Comparison of ENCODE assay signal across 10 cellular contexts in the genomic region with DNA sequence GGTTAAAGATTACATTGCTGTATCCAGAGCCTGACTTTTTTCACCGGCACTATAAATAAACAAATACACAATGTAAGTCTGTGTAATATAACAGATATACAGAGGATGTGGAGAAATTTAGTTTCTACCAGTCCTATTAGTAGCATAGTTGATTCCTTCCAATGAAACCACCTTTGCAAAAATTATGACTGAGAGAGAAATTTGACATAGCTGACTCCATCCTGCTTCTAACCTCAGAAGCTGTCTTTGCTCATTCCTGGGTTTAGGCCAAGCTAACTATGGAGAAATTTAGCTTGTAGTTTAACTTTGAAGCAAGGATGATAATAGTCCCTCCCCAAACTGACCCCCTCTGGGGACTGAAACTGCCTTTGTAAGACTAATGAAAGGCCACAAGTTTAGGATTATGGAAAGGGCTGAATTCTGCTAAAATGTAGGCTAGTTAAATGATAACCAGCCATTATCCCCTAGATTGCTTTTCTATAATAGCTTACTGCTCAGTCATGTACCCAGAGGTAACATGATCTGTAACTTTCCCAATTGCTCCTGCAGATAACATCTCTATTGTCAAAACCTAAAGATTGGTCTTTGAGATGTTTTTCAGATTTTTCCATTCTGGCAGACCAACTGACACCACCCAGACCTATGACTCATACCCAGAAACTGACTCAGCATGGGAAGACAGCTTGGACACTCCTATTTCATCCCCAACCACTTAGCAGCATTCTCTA.
DNase-seq lines count a peak whose midpoint lies in the region; FAIRE-seq and TF ChIP-seq lines count a peak whose summit lies in the region.
"Had no signal": no experiment of that assay in that cellular context is flagged by ENCODE, and none has a peak within 500 bp of the region (broad histone marks: within the 10 kb centered on the region; RNA-seq: fewer than 3 reads in every experiment).

No MANE protein-coding gene starts in this region.

- H3K27ac ChIP-seq in mammary epithelial cell (ENCODE audit: insufficient read depth, low read depth, low read length) (peak overlapping the region; percentile 42), neural progenitor cell (no peak overlapping the region)

- no peaks in the 10 kb centered on the region for H3K27me3 ChIP-seq in mammary epithelial cell (ENCODE audit: insufficient read depth, low read length)
- no peaks in the 10 kb centered on the region for H3K27me3 ChIP-seq in neural progenitor cell

- H3K9me3 Mint-ChIP-seq in neural progenitor cell (peaks cover 25% of the 10 kb centered on the region), mesothelial cell of epicardium (peaks cover 27% of the 10 kb centered on the region)

- H3K27ac Mint-ChIP-seq in neural progenitor cell = peak overlapping the region; percentile 65
- H3K27ac Mint-ChIP-seq in mesothelial cell of epicardium = no peak overlapping the region
- H3K27ac Mint-ChIP-seq: stimulated activated naive CD8-positive, alpha-beta T cell treated with anti-CD3 and anti-CD28 coated beads, Interleukin-15, Interleukin-2, amounts not matched to agents 100 ng/mL and 50 ng/mL, for 24 hours had no signal

- H3K36me3 ChIP-seq in mammary epithelial cell (ENCODE audit: insufficient read depth, low read length) = no peaks in the 10 kb centered on the region
- H3K36me3 ChIP-seq in neural progenitor cell = no peaks in the 10 kb centered on the region

- H3K9me3 ChIP-seq in mammary epithelial cell (replicated peaks; ENCODE audit: insufficient read depth, low read length) (no peaks in the 10 kb centered on the region), neural progenitor cell (ENCODE audit: low read depth) (no peaks in the 10 kb centered on the region)

- DNase-seq in GM04504 (ENCODE audit: low read depth) (peak; percentile 80), NCI-H146 treated with DMSO at 0.1 percent for 48 hours (lab: John Stamatoyannopoulos, UW; ENCODE audit: unreplicated experiment) (peak; percentile 65), mammary epithelial cell (peak; percentile 93), neural progenitor cell (ENCODE audit: low spot score) (no peak), G401 (ENCODE audit: low spot score) (no peak), mesothelial cell of epicardium (ENCODE audit: low spot score in 2 of 2, unreplicated experiment in 2 of 2) (no peak), GM12891 (ENCODE audit: insufficient read length, low spot score) (no peak), superior temporal gyrus (ENCODE audit: extremely low spot score) (no peak)
- DNase-seq: NCI-H187 had no signal

- WGBS in mammary epithelial cell (ENCODE audit: low coverage, missing lambda C conversion rate) = 91% methylated on average over 1 of the region's 1 CpG

- H3K4me1 Mint-ChIP-seq in neural progenitor cell = peaks cover 8% of the 10 kb centered on the region
- H3K4me1 Mint-ChIP-seq in mesothelial cell of epicardium = no peaks in the 10 kb centered on the region

- no peak for TF ChIP-seq POLR2A in GM12891 (IDR thresholded peaks at IDR 0.05; ENCODE audit: low read depth, low read length)

- dilution Hi-C loops in mammary epithelial cell (cut with HindIII; ENCODE audit: low sequenced_read_pairs) = no loop called here

- no peak for FAIRE-seq in GM12891 (lab: Jason Lieb, UNC)

- H3K4me3 ChIP-seq in mammary epithelial cell (replicated peaks in 1 of 3; ENCODE audit: insufficient read depth in 1 of 3, low read depth in 2 of 3, low read length in 3 of 3) (no peak overlapping the region), neural progenitor cell (no peak overlapping the region)

- no peak overlapping the region for H3K9ac ChIP-seq in mammary epithelial cell (ENCODE audit: insufficient read depth, low read length)
- no peak overlapping the region for H3K9ac ChIP-seq in neural progenitor cell

- peaks cover 2% of the 10 kb centered on the region for H3K36me3 Mint-ChIP-seq in neural progenitor cell
- peaks cover 3% of the 10 kb centered on the region for H3K36me3 Mint-ChIP-seq in mesothelial cell of epicardium

- no peaks in the 10 kb centered on the region for H4K20me1 ChIP-seq in mammary epithelial cell (ENCODE audit: insufficient read depth, low read length)
- no peaks in the 10 kb centered on the region for H4K20me1 ChIP-seq in neural progenitor cell (ENCODE audit: low read depth)

- peaks cover 7% of the 10 kb centered on the region for H3K27me3 Mint-ChIP-seq in neural progenitor cell (ENCODE audit: insufficient read depth, low read depth)
- H3K27me3 Mint-ChIP-seq in mesothelial cell of epicardium (ENCODE audit: low read depth) = no peaks in the 10 kb centered on the region
- H3K27me3 Mint-ChIP-seq: stimulated activated naive CD8-positive, alpha-beta T cell treated with anti-CD3 and anti-CD28 coated beads, Interleukin-15, Interleukin-2, amounts not matched to agents 100 ng/mL and 50 ng/mL, for 24 hours had no signal

- H3K4me2 ChIP-seq in mammary epithelial cell (ENCODE audit: insufficient read depth, low read depth, low read length) (peak overlapping the region; percentile 25), neural progenitor cell (no peak overlapping the region)

- in situ Hi-C loops in mammary epithelial cell (cut with MboI; ENCODE audit: low sequenced_read_pairs in 2 of 2) (no loop called here), G401 (cut with HindIII; ENCODE audit: low sequenced_read_pairs) (no loop called here)

- intact Hi-C loops in mammary epithelial cell (cut with micrococcal nuclease) = no loop called here

- CTCF ChIA-PET in mammary epithelial cell (lab: Charles Lee; ENCODE audit: low non-redundant PET) = no interaction called here

- H2AFZ ChIP-seq in mammary epithelial cell (ENCODE audit: low read depth, low read length) (peak overlapping the region; percentile 49), neural progenitor cell (replicated peaks) (no peak overlapping the region)

- TF ChIP-seq CTCF in mammary epithelial cell (conservative IDR thresholded peaks at IDR 0.05 in 1 of 2, IDR thresholded peaks at IDR 0.05 in 1 of 2; ENCODE audit: extremely low read depth in 1 of 2, insufficient read depth in 1 of 2, low read depth in 1 of 2, low read length in 2 of 2) (no peak), neural progenitor cell (IDR thresholded peaks at IDR 0.05) (no peak), mesothelial cell of epicardium (IDR thresholded peaks at IDR 0.05; ENCODE audit: unreplicated experiment) (no peak)

- no peaks in the 10 kb centered on the region for H3K79me2 ChIP-seq in mammary epithelial cell (ENCODE audit: insufficient read depth, low read length)
- H3K79me2 ChIP-seq in neural progenitor cell (ENCODE audit: low read depth) = no peaks in the 10 kb centered on the region

- no peaks in the 10 kb centered on the region for H3F3A ChIP-seq in neural progenitor cell (ENCODE audit: low read depth)

- BruUV-seq in mammary epithelial cell (replicated peaks; lab: Mats Ljungman, UMichigan) = no TSS peak

- peaks cover 17% of the 10 kb centered on the region for H3K4me1 ChIP-seq in mammary epithelial cell (ENCODE audit: insufficient read depth, low read length)
- H3K4me1 ChIP-seq in neural progenitor cell = no peaks in the 10 kb centered on the region

- no peak overlapping the region for H3K4me3 Mint-ChIP-seq in neural progenitor cell
- no peak overlapping the region for H3K4me3 Mint-ChIP-seq in mesothelial cell of epicardium
- H3K4me3 Mint-ChIP-seq: stimulated activated naive CD8-positive, alpha-beta T cell treated with anti-CD3 and anti-CD28 coated beads, Interleukin-15, Interleukin-2, amounts not matched to agents 100 ng/mL and 50 ng/mL, for 24 hours had no signal

TF ChIP-seq in GM12891, 5 proteins besides CTCF, POLR2A, EP300 and RAD21:
- TF ChIP-seq PAX5 (IDR thresholded peaks at IDR 0.05; ENCODE audit: insufficient read depth, low read length, severe bottlenecking) = no peak
- TF ChIP-seq SPI1 (IDR thresholded peaks at IDR 0.05; ENCODE audit: low read depth, low read length) = no peak
- TF ChIP-seq POU2F2 (IDR thresholded peaks at IDR 0.05; ENCODE audit: low read depth, low read length) = no peak
- TF ChIP-seq TAF1 (IDR thresholded peaks at IDR 0.05; ENCODE audit: low read depth, low read length) = no peak
- no peak for TF ChIP-seq POLR2AphosphoS5 (IDR thresholded peaks at IDR 0.05; ENCODE audit: low read depth, low read length)

Comparison
In these comparisons a context has a peak if more than half of its experiments do, and no peak if none do; other contexts are left out.
1. DNase-seq: peak in GM04504 (single experiment), NCI-H146 treated with DMSO at 0.1 percent for 48 hours (single experiment) and mammary epithelial cell (single experiment); none in neural progenitor cell (single experiment), G401 (single experiment), mesothelial cell of epicardium (0 of 2), GM12891 (single experiment) and superior temporal gyrus (single experiment).